In the genomic region with DNA sequence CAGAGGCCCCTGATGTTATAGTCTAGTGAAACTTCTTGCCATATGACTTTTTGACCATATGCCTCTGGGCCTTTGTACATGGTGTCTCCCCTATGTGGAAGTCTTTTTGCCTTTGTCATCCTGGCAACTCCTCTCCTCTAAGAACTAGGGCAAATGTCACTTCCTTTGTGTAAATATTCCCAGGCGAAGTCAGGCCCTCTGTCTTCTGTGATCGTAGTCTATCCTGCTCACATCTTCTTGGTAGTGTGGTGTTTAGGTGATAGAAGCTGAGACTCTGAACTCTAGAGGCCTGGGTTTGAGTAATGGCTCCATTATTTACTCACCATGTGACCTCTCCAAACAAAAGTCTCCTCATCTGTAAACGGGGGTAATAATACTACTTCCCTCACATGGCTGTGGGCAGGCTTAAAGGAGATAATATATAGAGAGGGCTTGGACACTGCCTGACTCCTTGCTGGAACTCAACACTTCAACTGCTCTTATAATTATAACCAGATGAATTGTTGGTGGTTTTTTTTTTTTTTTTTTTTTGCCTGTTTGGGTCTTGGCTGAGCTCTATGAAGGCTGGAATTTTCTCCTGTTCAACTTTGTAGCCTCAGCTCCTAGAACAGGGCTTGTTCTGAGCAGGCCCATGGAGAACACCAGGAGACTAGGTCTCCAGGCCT, we compare ENCODE assay signal across 19 cellular contexts. TPM values are rescaled to one million over a fixed set of nuclear protein-coding genes. Genes with fewer than 3 reads are reported as not detected.
DNase-seq lines count a peak whose midpoint lies in the region; ATAC-seq and TF ChIP-seq lines count a peak whose summit lies in the region.
"Had no signal": no experiment of that assay in that cellular context is flagged by ENCODE, and none has a peak within 500 bp of the region (broad histone marks: within the 10 kb centered on the region; RNA-seq: fewer than 3 reads in every experiment).

No MANE protein-coding gene starts in this region.

- no peaks in the 10 kb centered on the region for H3K27me3 ChIP-seq in breast epithelium
- no peaks in the 10 kb centered on the region for H3K27me3 ChIP-seq in skeletal muscle satellite cell (ENCODE audit: control insufficient read depth, insufficient read depth, low read length)
- H3K27me3 ChIP-seq: testis had no signal

- no peaks in the 10 kb centered on the region for H3K27me3 Mint-ChIP-seq in MCF 10A (ENCODE audit: insufficient read depth, unreplicated experiment)
- H3K27me3 Mint-ChIP-seq in activated CD8-positive, alpha-beta T cell treated with anti-CD3 and anti-CD28 coated beads, Interleukin-2, amount 10 ng/mL, durations not matched to agents 7 days and 5 days (ENCODE audit: low read depth): peaks cover 13% of the 10 kb centered on the region

- DNase-seq in MCF 10A (ENCODE audit: unreplicated experiment) (peak; percentile 30), breast epithelium (ENCODE audit: low spot score in 2 of 2) (no peak), amniotic epithelial cell (ENCODE audit: low read depth) (peak; percentile 41), foreskin fibroblast (peak; percentile 91 to 92), iPS-NIHi11 (ENCODE audit: low spot score) (no peak)
- DNase-seq in activated CD8-positive, alpha-beta T cell treated with anti-CD3 and anti-CD28 coated beads, Interleukin-2, amount 10 ng/mL, durations not matched to agents 7 days and 5 days: no peak
- DNase-seq: activated CD4-positive, alpha-beta T cell treated with anti-CD3 and anti-CD28 coated beads for 48 hours; CD8-positive, alpha-beta T cell; hippocampal formation; natural killer cell; NCI-H2171; NK-92 treated with Interleukin-12 subunit alpha and Interleukin-12 subunit beta, amount 100 ng/mL, for 24 hours; retina; SHP77 treated with DMSO at 0.1 percent for 48 hours; testis had no signal

- peak overlapping the region; percentile 13 for H3K4me2 ChIP-seq in skeletal muscle satellite cell (ENCODE audit: low read length)

- no peak for ATAC-seq in HG03108 (IDR thresholded peaks at IDR 0.05; ENCODE audit: unreplicated experiment)
- ATAC-seq in activated CD8-positive, alpha-beta T cell treated with anti-CD3 and anti-CD28 coated beads, Interleukin-2, amount 10 ng/mL, durations not matched to agents 7 days and 5 days: no peak
- ATAC-seq: CD8-positive, alpha-beta T cell; natural killer cell had no signal

- TF ChIP-seq CTCF in MCF 10A (IDR thresholded peaks at IDR 0.05; ENCODE audit: unreplicated experiment): no peak
- TF ChIP-seq CTCF in breast epithelium (IDR thresholded peaks at IDR 0.05): no peak
- no peak for TF ChIP-seq CTCF in foreskin fibroblast (IDR thresholded peaks at IDR 0.05; ENCODE audit: low read depth, low read length)

- intact Hi-C loops in MCF 10A (cut with micrococcal nuclease) (loop anchor here (1.0 to 2.0 kb wide), 4 partner anchors 57 to 368 kb away; no protein-coding TSS in a partner anchor), breast epithelium (cut with DNase I; ENCODE audit: low total_unique reads) (no loop called here)

- BruUV-seq in MCF 10A (replicated peaks; lab: Mats Ljungman, UMichigan): no TSS peak

- H3K4me3 Mint-ChIP-seq in MCF 10A (ENCODE audit: unreplicated experiment): no peak overlapping the region
- H3K4me3 Mint-ChIP-seq in activated CD8-positive, alpha-beta T cell treated with anti-CD3 and anti-CD28 coated beads, Interleukin-2, amount 10 ng/mL, durations not matched to agents 7 days and 5 days: no peak overlapping the region
- H3K4me3 Mint-ChIP-seq: activated naive CD8-positive, alpha-beta T cell; CD8-positive, alpha-beta T cell; natural killer cell had no signal

- peaks cover 4% of the 10 kb centered on the region for H3K36me3 Mint-ChIP-seq in MCF 10A (ENCODE audit: insufficient read depth, unreplicated experiment)
- H3K36me3 Mint-ChIP-seq in activated CD8-positive, alpha-beta T cell treated with anti-CD3 and anti-CD28 coated beads, Interleukin-2, amount 10 ng/mL, durations not matched to agents 7 days and 5 days (ENCODE audit: low read depth): no peaks in the 10 kb centered on the region
- H3K36me3 Mint-ChIP-seq: activated naive CD8-positive, alpha-beta T cell; CD8-positive, alpha-beta T cell; natural killer cell had no signal

- CTCF ChIA-PET in MCF 10A (lab: Yijun Ruan, JAX): interaction anchor here (0.6 to 2.8 kb wide), 10 partner anchors 10 to 251 kb away, joined by 3 to 48 read pairs (median 9); no protein-coding TSS in a partner anchor
- CTCF ChIA-PET in activated CD8-positive, alpha-beta T cell treated with anti-CD3 and anti-CD28 coated beads, Interleukin-2, amount 10 ng/mL, durations not matched to agents 7 days and 5 days (lab: Charles Lee): interaction anchor here (1.0 to 5.8 kb wide), 8 partner anchors 8 to 250 kb away, joined by 3 to 72 read pairs (median 5); partner anchors contain the start of gene INSC

- H3K4me3 ChIP-seq in breast epithelium (no peak overlapping the region), foreskin fibroblast (ENCODE audit: low read depth in 1 of 2, low read length in 2 of 2) (no peak overlapping the region), skeletal muscle satellite cell (ENCODE audit: low read length) (no peak overlapping the region)
- H3K4me3 ChIP-seq: testis had no signal

- no peaks in the 10 kb centered on the region for H3K9me3 Mint-ChIP-seq in MCF 10A (ENCODE audit: unreplicated experiment)
- H3K9me3 Mint-ChIP-seq in activated CD8-positive, alpha-beta T cell treated with anti-CD3 and anti-CD28 coated beads, Interleukin-2, amount 10 ng/mL, durations not matched to agents 7 days and 5 days (ENCODE audit: insufficient read depth): no peaks in the 10 kb centered on the region
- H3K9me3 Mint-ChIP-seq: CD8-positive, alpha-beta T cell; natural killer cell had no signal

- TF ChIP-seq POLR2A in breast epithelium (IDR thresholded peaks at IDR 0.05): no peak

- H3K36me3 ChIP-seq in breast epithelium: no peaks in the 10 kb centered on the region
- no peaks in the 10 kb centered on the region for H3K36me3 ChIP-seq in skeletal muscle satellite cell (ENCODE audit: insufficient read depth, low read length)

- H3K27ac ChIP-seq in breast epithelium: no peak overlapping the region
- H3K27ac ChIP-seq: testis had no signal

- peak overlapping the region; percentile 33 for H3K27ac Mint-ChIP-seq in MCF 10A (ENCODE audit: low read depth, unreplicated experiment)
- no peak overlapping the region for H3K27ac Mint-ChIP-seq in activated CD8-positive, alpha-beta T cell treated with anti-CD3 and anti-CD28 coated beads, Interleukin-2, amount 10 ng/mL, durations not matched to agents 7 days and 5 days
- H3K27ac Mint-ChIP-seq: activated naive CD8-positive, alpha-beta T cell; CD8-positive, alpha-beta T cell; natural killer cell had no signal

- peaks cover 22% of the 10 kb centered on the region for H3K4me1 Mint-ChIP-seq in MCF 10A (ENCODE audit: insufficient read depth, unreplicated experiment)
- no peaks in the 10 kb centered on the region for H3K4me1 Mint-ChIP-seq in activated CD8-positive, alpha-beta T cell treated with anti-CD3 and anti-CD28 coated beads, Interleukin-2, amount 10 ng/mL, durations not matched to agents 7 days and 5 days (ENCODE audit: low read depth)
- H3K4me1 Mint-ChIP-seq: natural killer cell had no signal

- POLR2A ChIA-PET in MCF 10A (lab: Yijun Ruan, JAX): interaction anchor here (1.4 kb wide), 1 partner anchor 57 kb away, joined by 3 read pairs; no protein-coding TSS in a partner anchor
- POLR2A ChIA-PET in activated CD8-positive, alpha-beta T cell treated with anti-CD3 and anti-CD28 coated beads, Interleukin-2, amount 10 ng/mL, durations not matched to agents 7 days and 5 days (lab: Charles Lee): no interaction called here

- H3K9me3 ChIP-seq in breast epithelium: no peaks in the 10 kb centered on the region
- no peaks in the 10 kb centered on the region for H3K9me3 ChIP-seq in skeletal muscle satellite cell (replicated peaks; ENCODE audit: low read length)
- H3K9me3 ChIP-seq: testis had no signal

- H3K9ac ChIP-seq in skeletal muscle satellite cell (ENCODE audit: low read depth, low read length): peak overlapping the region; percentile 12

- H3K4me1 ChIP-seq in breast epithelium (no peaks in the 10 kb centered on the region), skeletal muscle satellite cell (ENCODE audit: control insufficient read depth, insufficient read depth, low read length) (peaks cover 23% of the 10 kb centered on the region)
- H3K4me1 ChIP-seq: testis had no signal

RNA-seq across cellular contexts. Expression of gene INSC, which starts 43.8 kb away (rescaled TPM):
- total RNA-seq in MCF 10A (2022): 4.6 and 5.8 TPM in 2 replicates
- total RNA-seq in breast epithelium: under 1 TPM in 2 of 3 donors, not detected in 1; 0.33 to 0.88 TPM
- 22.1 and 42.4 TPM in 2 replicates for total RNA-seq in skeletal muscle satellite cell (2012; rRNA removed)
- total RNA-seq in activated CD8-positive, alpha-beta T cell treated with anti-CD3 and anti-CD28 coated beads, Interleukin-2, amount 10 ng/mL, durations not matched to agents 7 days and 5 days: under 1 TPM; 0.13 to 0.34 TPM
- total RNA-seq: CD8-positive, alpha-beta T cell; chondrocyte had no signal

Comparison
In these comparisons a context has a peak if more than half of its experiments do, and no peak if none do; other contexts are left out.
1. DNase-seq: peak in MCF 10A (single experiment), amniotic epithelial cell (single experiment) and foreskin fibroblast (2 of 2); none in breast epithelium (0 of 2), iPS-NIHi11 (single experiment) and activated CD8-positive, alpha-beta T cell treated with anti-CD3 and anti-CD28 coated beads, Interleukin-2, amount 10 ng/mL, durations not matched to agents 7 days and 5 days (single experiment).